21 cellular contexts compared by ENCODE assay signal in genomic region chr7:133535308-133535707, GRCh38.
"Had no signal": no experiment of that assay in that cellular context is flagged by ENCODE, and none has a peak within 500 bp of the region (broad histone marks: within the 10 kb centered on the region; RNA-seq: fewer than 3 reads in every experiment).

No MANE protein-coding gene starts in this region.

- H3K27ac ChIP-seq: coronary artery, esophagus squamous epithelium, lower lobe of right lung, neutrophil, ovary, psoas muscle, right lobe of liver, testis, vagina, VCaP had no signal

- H3K27me3 ChIP-seq: esophagus squamous epithelium, neutrophil, ovary, right lobe of liver, testis, vagina had no signal

- H3K4me1 ChIP-seq: esophagus squamous epithelium, lower lobe of right lung, right lobe of liver, testis, vagina had no signal

- DNase-seq: activated CD4-positive, alpha-beta T cell treated with anti-CD3 and anti-CD28 coated beads, Interleukin-2, amount 50 U/mL, for 1 hour; activated CD8-positive, alpha-beta T cell treated with anti-CD3 and anti-CD28 coated beads, Interleukin-2, amount 10 ng/mL, durations not matched to agents 7 days and 5 days; activated naive CD4-positive, alpha-beta T cell; activated T-cell treated with anti-CD3 and anti-CD28 coated beads, Interleukin-2, amount 50 U/mL, for 24 hours; amniotic stem cell; endodermal cell; esophagus squamous epithelium; lower lobe of right lung; natural killer cell; ovary; psoas muscle; right lobe of liver; small intestine; stimulated activated CD4-positive, alpha-beta T cell treated with anti-CD3 and anti-CD28 coated beads, Interleukin-15, amount 100 ng/mL, for 24 hours; SW 1271; T-helper 2 cell; testis had no signal

- H3K36me3 ChIP-seq: esophagus squamous epithelium, lower lobe of right lung, neutrophil, ovary, right lobe of liver, vagina had no signal

- H3K9me3 ChIP-seq: esophagus squamous epithelium, lower lobe of right lung, neutrophil, ovary, psoas muscle, right lobe of liver, testis, vagina had no signal

- H3K4me3 ChIP-seq: coronary artery, esophagus squamous epithelium, lower lobe of right lung, ovary, psoas muscle, right lobe of liver, testis, vagina had no signal
